In genomic region chr4:82969414-82969813, GRCh38 we compare ENCODE assay signal across 23 cellular contexts.
"Had no signal": no experiment of that assay in that cellular context is flagged by ENCODE, and none has a peak within 500 bp of the region (broad histone marks: within the 10 kb centered on the region; RNA-seq: fewer than 3 reads in every experiment).

No MANE protein-coding gene starts in this region.

- ATAC-seq: activated CD8-positive, alpha-beta memory T cell treated with anti-CD3 and anti-CD28 coated beads, Interleukin-2, amount 10 ng/mL, durations not matched to agents 7 days and 5 days; activated CD8-positive, alpha-beta T cell treated with anti-CD3 and anti-CD28 coated beads for 36 hours; esophagus mucosa; pancreas; psoas muscle had no signal

- H3K36me3 ChIP-seq: brain microvascular endothelial cell, pancreas had no signal

- H3K27ac ChIP-seq: adrenal gland, ascending aorta, brain microvascular endothelial cell, left ventricle myocardium inferior, pancreas, psoas muscle, right atrium auricular region, upper lobe of left lung had no signal

- H3K4me3 ChIP-seq: adrenal gland, ascending aorta, left ventricle myocardium inferior, pancreas, psoas muscle, right atrium auricular region, upper lobe of left lung had no signal

- H3K9me3 ChIP-seq: adrenal gland, ascending aorta, left ventricle myocardium inferior, pancreas, psoas muscle, right atrium auricular region, upper lobe of left lung had no signal

- DNase-seq: activated CD4-positive, alpha-beta T cell treated with anti-CD3 and anti-CD28 coated beads, Interleukin-2, amount 10 ng/mL, durations not matched to agents 7 days and 5 days; activated CD4-positive, CD25-positive, alpha-beta regulatory T cell treated with anti-CD3 and anti-CD28 coated beads, Interleukin-2, amount 50 U/mL, for 72 hours; activated CD8-positive, alpha-beta memory T cell treated with anti-CD3 and anti-CD28 coated beads, Interleukin-2, amount 10 ng/mL, durations not matched to agents 7 days and 5 days; activated CD8-positive, alpha-beta T cell treated with anti-CD3 and anti-CD28 coated beads for 36 hours; activated gamma-delta T cell treated with Interleukin-2 at 50 U/mL for 16 hours; activated T-cell treated with anti-CD3 and anti-CD28 coated beads for 4 hours; adrenal gland; brain microvascular endothelial cell; caudate nucleus; effector memory CD4-positive, alpha-beta T cell; foreskin melanocyte; kidney; left ventricle myocardium inferior; pancreas; psoas muscle; stimulated activated CD4-positive, alpha-beta T cell treated with anti-CD3 and anti-CD28 coated beads, Interleukin-4, amount 100 ng/mL, for 24 hours; stimulated activated naive CD4-positive, alpha-beta T cell treated with Interleukin-2 at 50 U/mL for 16 hours; upper lobe of left lung had no signal

- FAIRE-seq: colon, kidney, pancreas, TTC549 had no signal

- H3K4me1 ChIP-seq: adrenal gland, ascending aorta, left ventricle myocardium inferior, pancreas, psoas muscle, right atrium auricular region, upper lobe of left lung had no signal
